12 cellular contexts compared by ENCODE assay signal in genomic region chr2:191682148-191682547, GRCh38. TPM values are rescaled to one million over a fixed set of nuclear protein-coding genes. Genes with fewer than 3 reads are reported as not detected.
DNase-seq lines count a peak whose midpoint lies in the region; ATAC-seq and TF ChIP-seq lines count a peak whose summit lies in the region.
"Had no signal": no experiment of that assay in that cellular context is flagged by ENCODE, and none has a peak within 500 bp of the region (broad histone marks: within the 10 kb centered on the region; RNA-seq: fewer than 3 reads in every experiment).

No MANE protein-coding gene starts in this region.

- POLR2A ChIA-PET in RWPE1 (lab: Yijun Ruan, JAX; ENCODE audit: low non-redundant PET): no interaction called here

- peak overlapping the region; percentile 88 for H3K27ac Mint-ChIP-seq in activated T-cell treated with anti-CD3 and anti-CD28 coated beads, Interleukin-2, amount 50 U/mL, for 24 hours
- peak overlapping the region; percentile 57 for H3K27ac Mint-ChIP-seq in T-helper 17 cell

- no peak for ATAC-seq in T-helper 17 cell

- H3K27me3 ChIP-seq in skeletal muscle satellite cell (ENCODE audit: control insufficient read depth, insufficient read depth, low read length) (no peaks in the 10 kb centered on the region), HAP-1 (ENCODE audit: low read depth) (no peaks in the 10 kb centered on the region; the same call in 1 of the 2 replicates)
- H3K27me3 ChIP-seq: cardiac muscle cell, vagina had no signal

- peaks cover 65% of the 10 kb centered on the region for H3K4me1 Mint-ChIP-seq in activated T-cell treated with anti-CD3 and anti-CD28 coated beads, Interleukin-2, amount 50 U/mL, for 24 hours (ENCODE audit: low read depth)
- H3K4me1 Mint-ChIP-seq in T-helper 17 cell: peaks cover 28% of the 10 kb centered on the region

- H3K36me3 ChIP-seq in skeletal muscle satellite cell (ENCODE audit: insufficient read depth, low read length) (peaks cover 64% of the 10 kb centered on the region), HAP-1 (replicated peaks) (peaks cover 47% of the 10 kb centered on the region)
- H3K36me3 ChIP-seq: cardiac muscle cell had no signal

- peak overlapping the region; percentile 93 for H3K4me2 ChIP-seq in skeletal muscle satellite cell (ENCODE audit: low read length)

- DNase-seq in activated T-cell treated with anti-CD3 and anti-CD28 coated beads, Interleukin-2, amount 50 U/mL, for 24 hours: peak; percentile 46
- DNase-seq in activated T-cell treated with anti-CD3 and anti-CD28 coated beads, Interleukin-2, amount 50 U/mL, for 48 hours: no peak
- DNase-seq in T-helper 17 cell: no peak
- DNase-seq in epithelial cell of esophagus (ENCODE audit: low read depth): peak; percentile 52
- DNase-seq in RWPE1 (ENCODE audit: low spot score): no peak
- DNase-seq in midbrain (lab: John Stamatoyannopoulos, UW): no peak
- DNase-seq in HAP-1 (ENCODE audit: low spot score in 2 of 2): no peak
- DNase-seq: DMS79 treated with DMSO at 0.1 percent for 48 hours, small intestine had no signal

- TF ChIP-seq CTCF in epithelial cell of esophagus (IDR thresholded peaks at IDR 0.05; ENCODE audit: insufficient read depth, low read depth, low read length, missing control alignments) (no peak), RWPE1 (conservative IDR thresholded peaks at IDR 0.05; ENCODE audit: low read depth) (no peak)

- no peaks in the 10 kb centered on the region for H3K9me3 Mint-ChIP-seq in activated T-cell treated with anti-CD3 and anti-CD28 coated beads, Interleukin-2, amount 50 U/mL, for 24 hours

- H3K4me3 Mint-ChIP-seq in activated T-cell treated with anti-CD3 and anti-CD28 coated beads, Interleukin-2, amount 50 U/mL, for 24 hours: peak overlapping the region; percentile 95
- H3K4me3 Mint-ChIP-seq in T-helper 17 cell: peak overlapping the region; percentile 66

- peaks cover 60% of the 10 kb centered on the region for H3K4me1 ChIP-seq in skeletal muscle satellite cell (ENCODE audit: control insufficient read depth, insufficient read depth, low read length)
- H3K4me1 ChIP-seq in HAP-1: peaks cover 12% of the 10 kb centered on the region

- H3K27me3 Mint-ChIP-seq in activated T-cell treated with anti-CD3 and anti-CD28 coated beads, Interleukin-2, amount 50 U/mL, for 24 hours: no peaks in the 10 kb centered on the region
- H3K27me3 Mint-ChIP-seq in T-helper 17 cell: no peaks in the 10 kb centered on the region

- in situ Hi-C loops in HAP-1 (cut with MboI; ENCODE audit: low sequenced_read_pairs): loop anchor here (10.0 kb wide), 1 partner anchor 117 kb away; no protein-coding TSS in a partner anchor

- CTCF ChIA-PET in RWPE1 (lab: Yijun Ruan, JAX): no interaction called here

- peaks cover 94% of the 10 kb centered on the region for H3K36me3 Mint-ChIP-seq in activated T-cell treated with anti-CD3 and anti-CD28 coated beads, Interleukin-2, amount 50 U/mL, for 24 hours (ENCODE audit: low read depth)
- peaks cover 5% of the 10 kb centered on the region for H3K36me3 Mint-ChIP-seq in T-helper 17 cell (ENCODE audit: low read depth)

- H3K4me3 ChIP-seq in epithelial cell of esophagus (ENCODE audit: low read length) (no peak overlapping the region), skeletal muscle satellite cell (ENCODE audit: low read length) (peak overlapping the region; percentile 88), HAP-1 (no peak overlapping the region)
- H3K4me3 ChIP-seq: cardiac muscle cell had no signal

- peak overlapping the region; percentile 73 for H3K9ac ChIP-seq in skeletal muscle satellite cell (ENCODE audit: low read depth, low read length)

- no peaks in the 10 kb centered on the region for H3K9me3 ChIP-seq in T-helper 17 cell (ENCODE audit: control insufficient read depth, low read length, poor library complexity, severe bottlenecking)
- H3K9me3 ChIP-seq in skeletal muscle satellite cell (replicated peaks; ENCODE audit: low read length): no peaks in the 10 kb centered on the region
- H3K9me3 ChIP-seq in HAP-1: no peaks in the 10 kb centered on the region
- H3K9me3 ChIP-seq: vagina had no signal

- H3K27ac ChIP-seq in RWPE1: no peak overlapping the region
- H3K27ac ChIP-seq: cardiac muscle cell, vagina had no signal

RNA-seq across cellular contexts. Expression of gene NABP1, which starts 4.2 kb away (rescaled TPM):
- total RNA-seq in T-helper 17 cell: 10 to 100 TPM; 61.9 to 71.6 TPM
- total RNA-seq in skeletal muscle satellite cell (2012; rRNA removed): 62.9 and 107 TPM in 2 replicates

Comparison
In these comparisons a context has a peak if more than half of its experiments do, and no peak if none do; other contexts are left out.
1. DNase-seq: peak in activated T-cell treated with anti-CD3 and anti-CD28 coated beads, Interleukin-2, amount 50 U/mL, for 24 hours (single experiment) and epithelial cell of esophagus (single experiment); none in activated T-cell treated with anti-CD3 and anti-CD28 coated beads, Interleukin-2, amount 50 U/mL, for 48 hours (0 of 2), T-helper 17 cell (0 of 3), RWPE1 (single experiment), midbrain (single experiment) and HAP-1 (0 of 2).